ENCODE assay signal across 8 cellular contexts in genomic region chr11:107741044-107741823, GRCh38. TPM values are rescaled to one million over a fixed set of nuclear protein-coding genes. Genes with fewer than 3 reads are reported as not detected.
A peak's percentile ranks its signal among the peaks of the same experiment; 100 is the strongest.
DNase-seq lines count a peak whose midpoint lies in the region; ATAC-seq and TF ChIP-seq lines count a peak whose summit lies in the region.

No MANE protein-coding gene starts in this region.

- ATAC-seq in GM19372 (IDR thresholded peaks at IDR 0.05; ENCODE audit: low read depth, unreplicated experiment), result peak; percentile 90
- ATAC-seq in HG03378 (IDR thresholded peaks at IDR 0.05; ENCODE audit: unreplicated experiment), result peak; percentile 90

- H3K27ac ChIP-seq in right atrium auricular region, result no peak overlapping the region
- H3K27ac ChIP-seq in sigmoid colon, result no peak overlapping the region

- peak; percentile 19 to 50 for TF ChIP-seq CTCF in right atrium auricular region (IDR thresholded peaks at IDR 0.05)
- TF ChIP-seq CTCF in sigmoid colon (IDR thresholded peaks at IDR 0.05), result no peak

- intact Hi-C loops in sigmoid colon (cut with DNase I), result no loop called here

- 36 to 51% methylated on average over 7 of the region's 7 CpGs for WGBS in sigmoid colon, 2 donors

- H3K36me3 ChIP-seq in right atrium auricular region (no peaks in the 10 kb centered on the region), sigmoid colon (no peaks in the 10 kb centered on the region)

- DNase-seq in NCI-H1092 treated with DMSO at 0.1 percent for 48 hours (lab: John Stamatoyannopoulos, UW) (peak; percentile 14), NCI-H1092 (lab: John Stamatoyannopoulos, UW) (no peak), SW480 (ENCODE audit: low spot score) (peak; percentile 54), right atrium auricular region (ENCODE audit: low spot score) (no peak), sigmoid colon (no peak), GOT3 (lab: John Stamatoyannopoulos, UW) (no peak)

- TF ChIP-seq EP300 in sigmoid colon (IDR thresholded peaks at IDR 0.05), result no peak

- H3K27me3 ChIP-seq in right atrium auricular region (no peaks in the 10 kb centered on the region), sigmoid colon (no peaks in the 10 kb centered on the region)

- H3K4me3 ChIP-seq in right atrium auricular region (no peak overlapping the region), sigmoid colon (no peak overlapping the region)

- H3K9me3 ChIP-seq in right atrium auricular region (peaks cover 0 to 4% of the 10 kb centered on the region in 2 donors), sigmoid colon (no peaks in the 10 kb centered on the region)

- H3K4me1 ChIP-seq in right atrium auricular region (no peaks in the 10 kb centered on the region), sigmoid colon (no peaks in the 10 kb centered on the region)

- TF ChIP-seq POLR2A in sigmoid colon (IDR thresholded peaks at IDR 0.05), result no peak

RNA-seq across cellular contexts. Expression of gene SLN, which starts 29.4 kb away (rescaled TPM):
- 1,000 to 10,000 TPM in 1 of 2 donors, 100 to 1,000 TPM in 1; 767 to 1,160 TPM for total RNA-seq in right atrium auricular region
- total RNA-seq in sigmoid colon, result not detected
- not detected for polyA plus RNA-seq in sigmoid colon

Comparison
In these comparisons a context has a peak if more than half of its experiments do, and no peak if none do; other contexts are left out.
1. DNase-seq: peak in NCI-H1092 treated with DMSO at 0.1 percent for 48 hours (single experiment) and SW480 (single experiment); none in NCI-H1092 (single experiment), right atrium auricular region (single experiment), sigmoid colon (single experiment) and GOT3 (single experiment).
2. CTCF ChIP-seq: peak in right atrium auricular region (2 of 2); none in sigmoid colon (0 of 4).
3. RNA of gene SLN, which starts 29.4 kb away (total RNA-seq): 767 to 1,160 TPM in right atrium auricular region; not detected in sigmoid colon; every median in the first group is over 100 times any median in the second.